Comparison of ENCODE assay signal across 37 cellular contexts in the genomic region with DNA sequence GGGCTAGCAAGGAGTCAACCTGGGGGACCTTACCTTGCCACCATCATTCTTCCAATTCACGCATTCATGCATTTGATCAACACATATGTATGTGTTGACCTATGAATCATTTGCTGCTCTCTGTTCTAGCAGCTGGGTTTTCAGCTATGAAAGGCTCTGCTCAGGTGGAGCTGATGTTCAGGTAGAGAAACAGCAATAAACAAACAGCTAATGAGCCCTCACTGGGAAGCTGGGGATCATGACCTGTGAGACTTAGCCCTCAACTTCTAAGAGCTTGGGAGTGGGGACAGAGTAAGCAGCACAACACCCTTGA. TPM values are rescaled to one million over a fixed set of nuclear protein-coding genes. Genes with fewer than 3 reads are reported as not detected.
"Had no signal": no experiment of that assay in that cellular context is flagged by ENCODE, and none has a peak within 500 bp of the region (broad histone marks: within the 10 kb centered on the region; RNA-seq: fewer than 3 reads in every experiment).

No MANE protein-coding gene starts in this region.

- FAIRE-seq: astrocyte, colon, endothelial cell of umbilical vein had no signal

- H3K27ac ChIP-seq: brain microvascular endothelial cell, epithelial cell of prostate, esophagus squamous epithelium, gastroesophageal sphincter had no signal

- DNase-seq: activated CD4-positive, alpha-beta T cell treated with anti-CD3 and anti-CD28 coated beads for 1 hour; activated CD4-positive, alpha-beta T cell treated with anti-CD3 and anti-CD28 coated beads for 4 hours; activated CD4-positive, alpha-beta T cell treated with anti-CD3 and anti-CD28 coated beads, Interleukin-2, amount 10 ng/mL, durations not matched to agents 7 days and 5 days; activated CD4-positive, alpha-beta T cell treated with anti-CD3 and anti-CD28 coated beads, Interleukin-2, amount 50 U/mL, for 48 hours; activated CD8-positive, alpha-beta memory T cell treated with anti-CD3 and anti-CD28 coated beads for 24 hours; activated CD8-positive, alpha-beta T cell treated with anti-CD3 and anti-CD28 coated beads for 36 hours; activated effector memory CD4-positive, alpha-beta T cell treated with Interleukin-2 at 50 U/mL for 16 hours; activated gamma-delta T cell treated with Interleukin-2 at 50 U/mL for 16 hours; activated naive CD4-positive, alpha-beta T cell treated with anti-CD3 and anti-CD28 coated beads, Interleukin-2, amount 50 U/mL, for 16 hours; activated naive CD4-positive, alpha-beta T cell treated with Interleukin-2 at 50 U/mL for 16 hours; activated T-cell treated with anti-CD3 and anti-CD28 coated beads, Interleukin-2, amount 50 U/mL, for 4 hours; amniotic stem cell; anterior cingulate cortex; brain microvascular endothelial cell; cortex of kidney; dermis blood vessel endothelial cell; effector CD4-positive, alpha-beta T cell; effector memory CD8-positive, alpha-beta T cell; esophagus squamous epithelium; foreskin melanocyte; T-helper 2 cell had no signal

- H3K9me3 Mint-ChIP-seq: activated CD4-positive, alpha-beta T cell treated with anti-CD3 and anti-CD28 coated beads, Interleukin-2, amount 10 ng/mL, durations not matched to agents 7 days and 5 days; activated T-helper 17 cell treated with anti-CD3 and anti-CD28 coated beads, Interleukin-2, amount 50 U/mL, for 72 hours; central memory CD8-positive, alpha-beta T cell; effector memory CD8-positive, alpha-beta T cell had no signal

- H3K4me3 Mint-ChIP-seq: activated CD4-positive, alpha-beta T cell treated with anti-CD3 and anti-CD28 coated beads, Interleukin-2, amount 10 ng/mL, durations not matched to agents 7 days and 5 days; activated CD8-positive, alpha-beta T cell treated with anti-CD3 and anti-CD28 coated beads for 36 hours; activated naive CD8-positive, alpha-beta T cell; activated T-cell treated with anti-CD3 and anti-CD28 coated beads, Interleukin-2, amount 50 U/mL, for 4 hours; activated T-helper 17 cell treated with anti-CD3 and anti-CD28 coated beads, Interleukin-2, amount 50 U/mL, for 72 hours; central memory CD8-positive, alpha-beta T cell had no signal

- H3K36me3 Mint-ChIP-seq: activated naive CD8-positive, alpha-beta T cell had no signal

- H3K27ac Mint-ChIP-seq: activated CD4-positive, alpha-beta T cell treated with anti-CD3 and anti-CD28 coated beads, Interleukin-2, amount 10 ng/mL, durations not matched to agents 7 days and 5 days; activated CD8-positive, alpha-beta T cell treated with anti-CD3 and anti-CD28 coated beads for 36 hours; activated naive CD8-positive, alpha-beta T cell; activated T-helper 17 cell treated with anti-CD3 and anti-CD28 coated beads, Interleukin-2, amount 50 U/mL, for 72 hours; effector memory CD8-positive, alpha-beta T cell had no signal

- H3K36me3 ChIP-seq: brain microvascular endothelial cell, esophagus squamous epithelium, gastroesophageal sphincter had no signal

- ATAC-seq: activated CD8-positive, alpha-beta T cell treated with anti-CD3 and anti-CD28 coated beads for 36 hours; activated T-cell treated with anti-CD3 and anti-CD28 coated beads, Interleukin-2, amount 50 U/mL, for 4 hours; activated T-helper 17 cell treated with anti-CD3 and anti-CD28 coated beads, Interleukin-2, amount 50 U/mL, for 72 hours; effector memory CD8-positive, alpha-beta T cell; gastroesophageal sphincter had no signal

- H3K4me3 ChIP-seq: esophagus squamous epithelium, gastroesophageal sphincter had no signal

RNA-seq across cellular contexts. Expression of gene OTOP1, which starts 1.6 kb away (rescaled TPM):
- total RNA-seq: activated CD4-positive, alpha-beta T cell treated with anti-CD3 and anti-CD28 coated beads, Interleukin-2, amount 10 ng/mL, durations not matched to agents 7 days and 5 days; activated CD8-positive, alpha-beta T cell treated with anti-CD3 and anti-CD28 coated beads for 36 hours; activated T-cell treated with anti-CD3 and anti-CD28 coated beads, Interleukin-2, amount 50 U/mL, for 4 hours; activated T-helper 17 cell treated with anti-CD3 and anti-CD28 coated beads, Interleukin-2, amount 50 U/mL, for 72 hours; astrocyte; bronchial epithelial cell; cardiac septum; chondrocyte; dermis blood vessel endothelial cell; endothelial cell of umbilical vein; fibroblast of lung; fibroblast of villous mesenchyme; gastroesophageal sphincter; glomerular endothelial cell; T-helper 1 cell treated with Interleukin-12 subunit alpha and Interleukin-12 subunit beta and Interleukin-4 antibody, amounts not matched to agents 30 ng/mL and 1 ng/mL, for 36 hours had no signal
- polyA plus RNA-seq: adipose tissue, endothelial cell of umbilical vein, fibroblast of lung had no signal
